18 cellular contexts compared by ENCODE assay signal in genomic region chr17:66538776-66539175, GRCh38.
DNase-seq lines count a peak whose midpoint lies in the region; ATAC-seq and TF ChIP-seq lines count a peak whose summit lies in the region.
"Had no signal": no experiment of that assay in that cellular context is flagged by ENCODE, and none has a peak within 500 bp of the region (broad histone marks: within the 10 kb centered on the region; RNA-seq: fewer than 3 reads in every experiment).

No MANE protein-coding gene starts in this region.

- no peak overlapping the region for H4K12ac ChIP-seq in trophoblast cell (ENCODE audit: low read depth, low read length)

- no peak for DNase-seq in DND-41
- no peak for DNase-seq in dorsolateral prefrontal cortex
- no peak for DNase-seq in trophoblast cell
- DNase-seq in NCI-H2227 treated with DMSO at 0.1 percent for 48 hours (lab: John Stamatoyannopoulos, UW), result no peak
- no peak for DNase-seq in lower leg skin (ENCODE audit: low spot score in 2 of 2)
- DNase-seq: activated CD4-positive, alpha-beta T cell treated with anti-CD3 and anti-CD28 coated beads, Interleukin-2, amount 50 U/mL, for 48 hours; activated T-cell treated with anti-CD3 and anti-CD28 coated beads, Interleukin-2, amount 50 U/mL, for 1 hour; AML-193; NCI-H1417; NCI-H2171; NCI-H748 treated with DMSO at 0.1 percent for 48 hours; occipital lobe; thyroid gland had no signal

- H2AK5ac ChIP-seq in trophoblast cell (ENCODE audit: low read length), result no peak overlapping the region

- H3K36me3 ChIP-seq in DND-41 (ENCODE audit: insufficient read depth, low read length), result no peaks in the 10 kb centered on the region
- H3K36me3 ChIP-seq in OCI-LY1 (ENCODE audit: insufficient read depth, low read length), result no peaks in the 10 kb centered on the region
- H3K36me3 ChIP-seq in trophoblast cell (ENCODE audit: control insufficient read depth in 1 of 2, insufficient read depth in 2 of 2, low read length in 2 of 2), result no peaks in the 10 kb centered on the region
- H3K36me3 ChIP-seq: thyroid gland had no signal

- H3F3A ChIP-seq in OCI-LY1 (ENCODE audit: insufficient read depth, low read length), result peaks cover 14% of the 10 kb centered on the region

- intact Hi-C loops in dorsolateral prefrontal cortex (cut with DNase I) (no loop called here), lower leg skin (cut with DNase I; ENCODE audit: low total_unique reads) (no loop called here)

- no peak overlapping the region for H3K9ac ChIP-seq in DND-41 (ENCODE audit: low read depth, low read length)
- H3K9ac ChIP-seq in OCI-LY1 (ENCODE audit: low read length), result peak overlapping the region; percentile 49; the same call in 1 of the 2 replicates
- H3K9ac ChIP-seq in trophoblast cell (ENCODE audit: low read length), result no peak overlapping the region

- H3K14ac ChIP-seq in trophoblast cell (ENCODE audit: low read length), result no peak overlapping the region

- TF ChIP-seq CTCF in DND-41 (IDR thresholded peaks at IDR 0.05; ENCODE audit: borderline replicate concordance, extremely low read depth, low read length, poor library complexity, severe bottlenecking), result no peak
- no peak for TF ChIP-seq CTCF in OCI-LY1 (IDR thresholded peaks at IDR 0.05; ENCODE audit: low read length)
- no peak for TF ChIP-seq CTCF in dorsolateral prefrontal cortex (IDR thresholded peaks at IDR 0.05 in 54 of 56, conservative IDR thresholded peaks at IDR 0.05 in 2 of 56; ENCODE audit: low read depth in 1 of 56, partially characterized antibody in 56 of 56)
- no peak for TF ChIP-seq CTCF in lower leg skin (IDR thresholded peaks at IDR 0.05)

- H2BK5ac ChIP-seq in trophoblast cell (ENCODE audit: low read depth, low read length, poor library complexity), result no peak overlapping the region

- ATAC-seq in DND-41 (ENCODE audit: insufficient read depth, low read depth) (no peak), HG03196 (IDR thresholded peaks at IDR 0.05; ENCODE audit: unreplicated experiment) (no peak), GM19035 (IDR thresholded peaks at IDR 0.05; ENCODE audit: unreplicated experiment) (no peak)
- ATAC-seq: sciatic nerve had no signal

- no peak overlapping the region for H3K4me3 ChIP-seq in DND-41 (ENCODE audit: low read depth in 1 of 2, low read length in 2 of 2)
- H3K4me3 ChIP-seq in OCI-LY1 (ENCODE audit: low read depth, low read length, poor library complexity, severe bottlenecking), result no peak overlapping the region
- no peak overlapping the region for H3K4me3 ChIP-seq in dorsolateral prefrontal cortex
- H3K4me3 ChIP-seq in trophoblast cell (ENCODE audit: low read depth, low read length), result no peak overlapping the region
- no peak overlapping the region for H3K4me3 ChIP-seq in lower leg skin (ENCODE audit: low read depth, poor library complexity, severe bottlenecking)
- H3K4me3 ChIP-seq: thyroid gland had no signal

- H3K27me3 ChIP-seq in DND-41 (ENCODE audit: insufficient read depth, low read length, poor library complexity), result no peaks in the 10 kb centered on the region
- H3K27me3 ChIP-seq in OCI-LY1 (ENCODE audit: insufficient read depth, low read length), result no peaks in the 10 kb centered on the region
- H3K27me3 ChIP-seq in dorsolateral prefrontal cortex, result no peaks in the 10 kb centered on the region
- no peaks in the 10 kb centered on the region for H3K27me3 ChIP-seq in trophoblast cell (ENCODE audit: insufficient read depth, low read length)
- H3K27me3 ChIP-seq: thyroid gland had no signal

- no peak overlapping the region for H3K18ac ChIP-seq in trophoblast cell (ENCODE audit: low read length)

- no peak overlapping the region for H2AFZ ChIP-seq in DND-41 (ENCODE audit: low read depth, low read length)
- no peak overlapping the region for H2AFZ ChIP-seq in OCI-LY1 (ENCODE audit: low read length)
- no peak overlapping the region for H2AFZ ChIP-seq in trophoblast cell (ENCODE audit: insufficient read depth, low read length, poor library complexity)

- H3K4ac ChIP-seq in trophoblast cell (ENCODE audit: low read depth, low read length), result no peak overlapping the region

- peaks cover 10% of the 10 kb centered on the region for H3K79me1 ChIP-seq in trophoblast cell (ENCODE audit: low read length)

- H3K23ac ChIP-seq in trophoblast cell (ENCODE audit: low read length), result no peak overlapping the region

- H3K27ac ChIP-seq in DND-41 (ENCODE audit: low read length) (peak overlapping the region; percentile 30), OCI-LY1 (ENCODE audit: low read depth, low read length, poor library complexity, severe bottlenecking) (peak overlapping the region; percentile 98), dorsolateral prefrontal cortex (peak overlapping the region; percentile 67 to 98 (median 95)), trophoblast cell (ENCODE audit: low read depth, low read length) (no peak overlapping the region)
- H3K27ac ChIP-seq: thyroid gland, VCaP had no signal

- H4K8ac ChIP-seq in trophoblast cell (ENCODE audit: low read depth, low read length), result no peak overlapping the region

- no CpG with 5 or more reads among the region's 5 CpGs for WGBS in trophoblast cell (ENCODE audit: extremely low coverage, insufficient coverage, insufficient read length)
- 80 to 90% methylated on average over 5 of the region's 5 CpGs for WGBS in lower leg skin, 2 donors

- no peaks in the 10 kb centered on the region for H3K9me2 ChIP-seq in OCI-LY1 (ENCODE audit: low read depth, low read length)

- H3K79me2 ChIP-seq in DND-41 (ENCODE audit: insufficient read depth, low read length) (peaks cover 22% of the 10 kb centered on the region), OCI-LY1 (ENCODE audit: insufficient read depth, low read length) (no peaks in the 10 kb centered on the region), trophoblast cell (ENCODE audit: control insufficient read depth, insufficient read depth, low read length, poor library complexity) (peaks cover 4% of the 10 kb centered on the region)

- no peak for TF ChIP-seq POLR2A in lower leg skin (IDR thresholded peaks at IDR 0.05)

- no peak overlapping the region for H4K91ac ChIP-seq in trophoblast cell (ENCODE audit: low read depth, low read length)

- H2BK120ac ChIP-seq in trophoblast cell (ENCODE audit: insufficient read depth, low read length, poor library complexity), result no peak overlapping the region

- H3K4me2 ChIP-seq in DND-41 (ENCODE audit: insufficient read depth, low read length) (no peak overlapping the region), OCI-LY1 (ENCODE audit: low read length) (peak overlapping the region; percentile 44), trophoblast cell (ENCODE audit: low read length) (no peak overlapping the region)

- H4K20me1 ChIP-seq in DND-41 (ENCODE audit: insufficient read depth, low read length) (no peaks in the 10 kb centered on the region), OCI-LY1 (ENCODE audit: insufficient read depth, low read length) (no peaks in the 10 kb centered on the region)

- H3K9me3 ChIP-seq in DND-41 (ENCODE audit: insufficient read depth, low read length, severe bottlenecking) (no peaks in the 10 kb centered on the region), OCI-LY1 (ENCODE audit: low read length) (no peaks in the 10 kb centered on the region), trophoblast cell (ENCODE audit: insufficient read depth, low read depth, low read length) (no peaks in the 10 kb centered on the region)
- H3K9me3 ChIP-seq: thyroid gland had no signal

- H2BK12ac ChIP-seq in trophoblast cell (ENCODE audit: low read length), result peak overlapping the region; percentile 27

- peaks cover 96% of the 10 kb centered on the region for H3K4me1 ChIP-seq in DND-41 (ENCODE audit: insufficient read depth, low read length)
- peaks cover 97% of the 10 kb centered on the region for H3K4me1 ChIP-seq in OCI-LY1 (ENCODE audit: insufficient read depth, low read length, severe bottlenecking)
- peaks cover 13 to 25% of the 10 kb centered on the region in 2 experiments for H3K4me1 ChIP-seq in trophoblast cell (ENCODE audit: control insufficient read depth in 1 of 2, insufficient read depth in 2 of 2, low read length in 2 of 2)
